In genomic region chr18:213977-214376, GRCh38 we compare ENCODE assay signal across 17 cellular contexts.
"Had no signal": no experiment of that assay in that cellular context is flagged by ENCODE, and none has a peak within 500 bp of the region (broad histone marks: within the 10 kb centered on the region; RNA-seq: fewer than 3 reads in every experiment).

No MANE protein-coding gene starts in this region.

- ATAC-seq: activated T-helper 17 cell treated with anti-CD3 and anti-CD28 coated beads, Interleukin-2, amount 50 U/mL, for 72 hours; foreskin keratinocyte; sciatic nerve; stimulated activated memory B cell treated with anti-CD40 and anti-IgM and Interleukin-4, amounts not matched to agents 10 μg/mL and 1 μg/mL and 100 μg/mL, for 72 hours had no signal

- H3K4me1 ChIP-seq: breast epithelium, foreskin keratinocyte had no signal

- H3K4me3 Mint-ChIP-seq: activated B cell treated with CpG ODN at 0.5 μM for 24 hours; activated CD4-positive, alpha-beta memory T cell treated with anti-CD3 and anti-CD28 coated beads for 36 hours; activated naive CD4-positive, alpha-beta T cell treated with anti-CD3 and anti-CD28 coated beads, Interleukin-2, amount 10 ng/mL, durations not matched to agents 7 days and 5 days; activated T-helper 17 cell treated with anti-CD3 and anti-CD28 coated beads, Interleukin-2, amount 50 U/mL, for 72 hours; endodermal cell; stimulated activated memory B cell treated with anti-CD40 and anti-IgM and Interleukin-4, amounts not matched to agents 10 μg/mL and 1 μg/mL and 100 μg/mL, for 72 hours had no signal

- H3K27me3 Mint-ChIP-seq: activated B cell treated with CpG ODN at 0.5 μM for 24 hours; activated CD4-positive, alpha-beta memory T cell treated with anti-CD3 and anti-CD28 coated beads for 36 hours; activated naive CD4-positive, alpha-beta T cell treated with anti-CD3 and anti-CD28 coated beads, Interleukin-2, amount 10 ng/mL, durations not matched to agents 7 days and 5 days; activated T-helper 17 cell treated with anti-CD3 and anti-CD28 coated beads, Interleukin-2, amount 50 U/mL, for 72 hours; stimulated activated memory B cell treated with anti-CD40 and anti-IgM and Interleukin-4, amounts not matched to agents 10 μg/mL and 1 μg/mL and 100 μg/mL, for 72 hours had no signal

- H3K4me3 ChIP-seq: breast epithelium, lung, smooth muscle cell, thyroid gland had no signal

- H3K4me1 Mint-ChIP-seq: activated B cell treated with CpG ODN at 0.5 μM for 24 hours; activated naive CD4-positive, alpha-beta T cell treated with anti-CD3 and anti-CD28 coated beads, Interleukin-2, amount 10 ng/mL, durations not matched to agents 7 days and 5 days; activated T-helper 17 cell treated with anti-CD3 and anti-CD28 coated beads, Interleukin-2, amount 50 U/mL, for 72 hours had no signal

- H3K9me3 ChIP-seq: breast epithelium, thyroid gland had no signal

- H3K27me3 ChIP-seq: breast epithelium, foreskin keratinocyte, thyroid gland had no signal

- DNase-seq: activated B cell treated with CpG ODN at 0.5 μM for 24 hours; activated CD4-positive, alpha-beta memory T cell treated with anti-CD3 and anti-CD28 coated beads for 36 hours; activated CD4-positive, alpha-beta T cell treated with anti-CD3 and anti-CD28 coated beads for 4 hours; activated naive CD4-positive, alpha-beta T cell treated with anti-CD3 and anti-CD28 coated beads, Interleukin-2, amount 10 ng/mL, durations not matched to agents 7 days and 5 days; activated T-cell treated with anti-CD3 and anti-CD28 coated beads for 4 hours; endodermal cell; foreskin keratinocyte; islet precursor cell; occipital lobe; stimulated activated CD4-positive, alpha-beta T cell treated with anti-CD3 and anti-CD28 coated beads, Interleukin-4, amount 100 ng/mL, for 1 hour; thyroid gland had no signal

- H3K27ac Mint-ChIP-seq: activated CD4-positive, alpha-beta memory T cell treated with anti-CD3 and anti-CD28 coated beads for 36 hours; activated naive CD4-positive, alpha-beta T cell treated with anti-CD3 and anti-CD28 coated beads, Interleukin-2, amount 10 ng/mL, durations not matched to agents 7 days and 5 days; activated T-helper 17 cell treated with anti-CD3 and anti-CD28 coated beads, Interleukin-2, amount 50 U/mL, for 72 hours; stimulated activated memory B cell treated with anti-CD40 and anti-IgM and Interleukin-4, amounts not matched to agents 10 μg/mL and 1 μg/mL and 100 μg/mL, for 72 hours had no signal

- H3K27ac ChIP-seq: breast epithelium, foreskin keratinocyte, thyroid gland had no signal
